ENCODE assay signal across 2 cellular contexts in the genomic region with DNA sequence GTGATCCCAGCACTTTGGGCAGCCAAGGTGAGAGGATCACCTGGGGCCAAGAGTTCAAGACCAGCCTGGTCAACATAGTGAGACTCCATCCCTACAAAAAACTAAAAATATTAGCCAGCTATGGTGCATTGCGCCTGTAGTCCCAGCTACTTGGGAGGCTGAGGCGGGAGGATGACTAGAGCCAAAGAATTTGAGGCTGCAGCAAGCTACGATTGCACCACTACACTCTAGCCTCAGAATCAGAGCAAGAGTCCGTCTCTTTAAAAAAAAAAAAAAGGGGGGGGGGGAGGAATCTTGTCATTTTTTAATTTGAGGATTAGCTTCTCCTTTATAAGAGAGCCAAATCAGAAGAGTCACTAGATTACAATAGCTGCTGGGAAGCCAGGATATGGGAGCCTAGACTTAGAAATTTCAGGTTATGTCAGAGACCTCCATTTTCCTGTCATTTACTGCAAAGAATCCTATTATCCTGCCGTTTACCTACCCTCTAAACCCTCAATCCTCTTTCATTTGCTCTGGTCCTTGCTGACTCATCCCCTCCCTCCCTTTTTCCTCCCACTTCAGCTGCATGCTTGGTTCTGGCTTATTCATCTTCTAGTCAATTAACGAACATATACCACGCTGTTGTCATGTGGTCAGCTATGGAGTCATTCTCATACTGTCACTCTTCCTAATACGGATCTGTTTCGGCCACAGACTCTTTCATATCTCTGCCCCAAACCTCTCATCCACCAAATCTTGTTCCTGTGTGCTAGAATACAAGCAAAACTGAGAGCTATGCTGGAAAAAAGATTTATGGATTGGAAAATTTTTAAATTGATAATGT.
A peak's percentile ranks its signal among the peaks of the same experiment; 100 is the strongest.
TF ChIP-seq lines count a peak whose summit lies in the region.

No MANE protein-coding gene starts in this region.

TF ChIP-seq in HepG2, 621 proteins besides CTCF, POLR2A, EP300 and RAD21 (continues in another document):
- TF ChIP-seq NR2F2 (IDR thresholded peaks at IDR 0.05; ENCODE audit: borderline replicate concordance, low read depth): no peak
- TF ChIP-seq MED13 (CRISPR knock-in tag; IDR thresholded peaks at IDR 0.05): no peak
- TF ChIP-seq HOMEZ (CRISPR knock-in tag; IDR thresholded peaks at IDR 0.05; ENCODE audit: low read depth): peak; percentile 75; the same call in 1 of the 2 replicates
- no peak for TF ChIP-seq SIX1 (CRISPR knock-in tag; IDR thresholded peaks at IDR 0.05; ENCODE audit: borderline replicate concordance)
- no peak for TF ChIP-seq ZNF264 (CRISPR knock-in tag; IDR thresholded peaks at IDR 0.05)
- peak; percentile 51; the same call in 1 of the 2 replicates for TF ChIP-seq ZNF12 (CRISPR knock-in tag; IDR thresholded peaks at IDR 0.05)
- TF ChIP-seq MEIS2 (CRISPR knock-in tag; IDR thresholded peaks at IDR 0.05): no peak
- TF ChIP-seq ZNF605 (CRISPR knock-in tag; IDR thresholded peaks at IDR 0.05): no peak
- TF ChIP-seq NR0B2 (CRISPR knock-in tag; IDR thresholded peaks at IDR 0.05): no peak
- TF ChIP-seq MZF1 (CRISPR knock-in tag; IDR thresholded peaks at IDR 0.05; ENCODE audit: borderline replicate concordance): no peak
- peak; percentile 67; the same call in 1 of the 2 replicates for TF ChIP-seq ZNF3 (CRISPR knock-in tag; IDR thresholded peaks at IDR 0.05)
- no peak for TF ChIP-seq ATM (IDR thresholded peaks at IDR 0.05; ENCODE audit: borderline replicate concordance)
- peak in 1 of 2 experiments; percentile 10; a peak in 1 of 4 replicates for TF ChIP-seq MAFK (conservative IDR thresholded peaks at IDR 0.05 in 1 of 2, IDR thresholded peaks at IDR 0.05 in 1 of 2; ENCODE audit: low read length in 2 of 2)
- TF ChIP-seq POGK (CRISPR knock-in tag; conservative IDR thresholded peaks at IDR 0.05): no peak
- TF ChIP-seq ZNF790 (CRISPR knock-in tag; IDR thresholded peaks at IDR 0.05; ENCODE audit: borderline replicate concordance): no peak
- no peak for TF ChIP-seq RXRB (CRISPR knock-in tag; IDR thresholded peaks at IDR 0.05; ENCODE audit: borderline replicate concordance)
- 0 out of 2 replicates have a peak, but pooled peaks have one; percentile 31 for TF ChIP-seq ELF3 (CRISPR knock-in tag; IDR thresholded peaks at IDR 0.05)
- TF ChIP-seq, protein P1, sequence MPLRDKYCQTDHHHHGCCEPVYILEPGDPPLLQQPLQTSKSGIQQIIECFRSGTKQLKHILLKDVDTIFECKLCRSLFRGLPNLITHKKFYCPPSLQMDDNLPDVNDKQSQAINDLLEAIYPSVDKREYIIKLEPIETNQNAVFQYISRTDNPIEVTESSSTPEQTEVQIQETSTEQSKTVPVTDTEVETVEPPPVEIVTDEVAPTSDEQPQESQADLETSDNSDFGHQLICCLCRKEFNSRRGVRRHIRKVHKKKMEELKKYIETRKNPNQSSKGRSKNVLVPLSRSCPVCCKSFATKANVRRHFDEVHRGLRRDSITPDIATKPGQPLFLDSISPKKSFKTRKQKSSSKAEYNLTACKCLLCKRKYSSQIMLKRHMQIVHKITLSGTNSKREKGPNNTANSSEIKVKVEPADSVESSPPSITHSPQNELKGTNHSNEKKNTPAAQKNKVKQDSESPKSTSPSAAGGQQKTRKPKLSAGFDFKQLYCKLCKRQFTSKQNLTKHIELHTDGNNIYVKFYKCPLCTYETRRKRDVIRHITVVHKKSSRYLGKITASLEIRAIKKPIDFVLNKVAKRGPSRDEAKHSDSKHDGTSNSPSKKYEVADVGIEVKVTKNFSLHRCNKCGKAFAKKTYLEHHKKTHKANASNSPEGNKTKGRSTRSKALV (CRISPR knock-in tag; IDR thresholded peaks at IDR 0.05): no peak
- no peak for TF ChIP-seq TARDBP (CRISPR knock-in tag; IDR thresholded peaks at IDR 0.05)
- TF ChIP-seq, protein P2, sequence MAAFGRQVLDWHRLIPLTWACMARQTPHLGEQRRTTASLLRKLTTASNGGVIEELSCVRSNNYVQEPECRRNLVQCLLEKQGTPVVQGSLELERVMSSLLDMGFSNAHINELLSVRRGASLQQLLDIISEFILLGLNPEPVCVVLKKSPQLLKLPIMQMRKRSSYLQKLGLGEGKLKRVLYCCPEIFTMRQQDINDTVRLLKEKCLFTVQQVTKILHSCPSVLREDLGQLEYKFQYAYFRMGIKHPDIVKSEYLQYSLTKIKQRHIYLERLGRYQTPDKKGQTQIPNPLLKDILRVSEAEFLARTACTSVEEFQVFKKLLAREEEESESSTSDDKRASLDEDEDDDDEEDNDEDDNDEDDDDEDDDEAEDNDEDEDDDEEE (CRISPR knock-in tag; IDR thresholded peaks at IDR 0.05): no peak
- TF ChIP-seq CCAR2 (optimal IDR thresholded peaks at IDR 0.05; ENCODE audit: low read depth, low read length): no peak

TF ChIP-seq in IMR-90, 13 proteins besides CTCF, POLR2A, EP300 and RAD21:
- peak; percentile 69 for TF ChIP-seq FOS (IDR thresholded peaks at IDR 0.05; ENCODE audit: low read depth, low read length)
- peak; percentile 74; the same call in 1 of the 2 replicates for TF ChIP-seq MXI1 (IDR thresholded peaks at IDR 0.05; ENCODE audit: borderline replicate concordance, low read depth, low read length)
- TF ChIP-seq, protein P3, sequence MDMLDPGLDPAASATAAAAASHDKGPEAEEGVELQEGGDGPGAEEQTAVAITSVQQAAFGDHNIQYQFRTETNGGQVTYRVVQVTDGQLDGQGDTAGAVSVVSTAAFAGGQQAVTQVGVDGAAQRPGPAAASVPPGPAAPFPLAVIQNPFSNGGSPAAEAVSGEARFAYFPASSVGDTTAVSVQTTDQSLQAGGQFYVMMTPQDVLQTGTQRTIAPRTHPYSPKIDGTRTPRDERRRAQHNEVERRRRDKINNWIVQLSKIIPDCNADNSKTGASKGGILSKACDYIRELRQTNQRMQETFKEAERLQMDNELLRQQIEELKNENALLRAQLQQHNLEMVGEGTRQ (IDR thresholded peaks at IDR 0.05; ENCODE audit: low read depth, low read length): peak; percentile 76
- TF ChIP-seq BHLHE40 (IDR thresholded peaks at IDR 0.05; ENCODE audit: low read depth, low read length): peak; percentile 50; the same call in 1 of the 2 replicates
- TF ChIP-seq CHD1 (IDR thresholded peaks at IDR 0.05; ENCODE audit: low read depth, low read length): no peak
- no peak for TF ChIP-seq RCOR1 (IDR thresholded peaks at IDR 0.05; ENCODE audit: insufficient replicate concordance, low read length)
- no peak for TF ChIP-seq SMC3 (IDR thresholded peaks at IDR 0.05; ENCODE audit: low read depth, low read length)
- peak; percentile 68; the same call in 1 of the 2 replicates for TF ChIP-seq NFE2L2 (IDR thresholded peaks at IDR 0.05; ENCODE audit: low read depth, low read length)
- no peak for TF ChIP-seq RFX5 (IDR thresholded peaks at IDR 0.05; ENCODE audit: low read depth, low read length)
- no peak for TF ChIP-seq MAFK (IDR thresholded peaks at IDR 0.05; ENCODE audit: low read depth, low read length)
- TF ChIP-seq CEBPB (IDR thresholded peaks at IDR 0.05; ENCODE audit: low read depth, low read length): no peak
- no peak; the same call in 1 of the 2 replicates for TF ChIP-seq MAZ (IDR thresholded peaks at IDR 0.05; ENCODE audit: borderline replicate concordance, low read depth, low read length)
- TF ChIP-seq, protein P4, sequence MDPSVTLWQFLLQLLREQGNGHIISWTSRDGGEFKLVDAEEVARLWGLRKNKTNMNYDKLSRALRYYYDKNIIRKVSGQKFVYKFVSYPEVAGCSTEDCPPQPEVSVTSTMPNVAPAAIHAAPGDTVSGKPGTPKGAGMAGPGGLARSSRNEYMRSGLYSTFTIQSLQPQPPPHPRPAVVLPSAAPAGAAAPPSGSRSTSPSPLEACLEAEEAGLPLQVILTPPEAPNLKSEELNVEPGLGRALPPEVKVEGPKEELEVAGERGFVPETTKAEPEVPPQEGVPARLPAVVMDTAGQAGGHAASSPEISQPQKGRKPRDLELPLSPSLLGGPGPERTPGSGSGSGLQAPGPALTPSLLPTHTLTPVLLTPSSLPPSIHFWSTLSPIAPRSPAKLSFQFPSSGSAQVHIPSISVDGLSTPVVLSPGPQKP (IDR thresholded peaks at IDR 0.05; ENCODE audit: borderline replicate concordance, low read depth, low read length): no peak
